ENCODE assay signal across 25 cellular contexts in the genomic region with DNA sequence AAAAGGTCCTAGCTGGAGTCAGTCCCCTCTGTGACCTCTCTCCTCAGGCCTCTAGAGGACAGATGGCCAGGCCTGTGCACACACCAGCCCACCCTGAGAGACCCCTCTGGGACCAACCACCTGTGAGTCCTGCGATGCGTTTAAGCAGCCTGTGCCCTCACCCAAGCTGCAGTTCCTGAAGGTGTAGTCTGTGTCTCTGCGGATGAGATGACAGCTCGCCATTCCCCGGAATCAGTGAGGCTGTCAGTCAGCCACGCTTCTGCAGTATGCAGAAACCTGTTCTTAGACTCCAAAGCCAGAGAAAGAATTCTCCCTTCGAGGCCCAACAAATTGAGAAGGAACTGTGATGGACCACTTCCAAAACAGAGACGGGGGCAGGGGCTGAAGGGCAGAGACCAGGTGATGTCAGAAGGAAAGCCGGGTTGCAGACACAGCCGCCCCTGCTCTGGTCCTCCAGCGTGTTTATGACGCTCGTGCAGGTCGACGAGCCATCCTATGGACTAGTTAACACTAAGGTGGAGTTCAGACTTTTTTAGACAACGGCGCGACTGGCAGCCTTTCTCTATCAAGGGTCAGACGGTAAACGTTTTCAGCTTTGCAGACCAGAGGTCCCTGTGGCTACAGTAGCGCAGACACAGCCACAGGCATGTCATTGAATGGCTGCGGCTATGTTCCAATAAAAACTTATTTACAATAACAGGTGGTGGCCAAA. TPM values are rescaled to one million over a fixed set of nuclear protein-coding genes. Genes with fewer than 3 reads are reported as not detected.
DNase-seq lines count a peak whose midpoint lies in the region; ATAC-seq and TF ChIP-seq lines count a peak whose summit lies in the region.
"Had no signal": no experiment of that assay in that cellular context is flagged by ENCODE, and none has a peak within 500 bp of the region (broad histone marks: within the 10 kb centered on the region; RNA-seq: fewer than 3 reads in every experiment).

No MANE protein-coding gene starts in this region.

- intact Hi-C loops in activated B cell treated with CpG ODN at 0.5 μM for 24 hours (cut with micrococcal nuclease) = no loop called here
- intact Hi-C loops in naive thymus-derived CD4-positive, alpha-beta T cell (cut with micrococcal nuclease) = loop anchor here in 1 of 2 donors (10.0 kb wide), 1 partner anchor 523 kb away; no protein-coding TSS in a partner anchor

- no peaks in the 10 kb centered on the region for H3K9me3 ChIP-seq in naive thymus-derived CD4-positive, alpha-beta T cell (ENCODE audit: control insufficient read depth in 2 of 3, low read length in 3 of 3)
- H3K9me3 ChIP-seq: lower lobe of right lung, ovary, Peyer's patch, tibial nerve had no signal

- H3K27ac ChIP-seq in naive thymus-derived CD4-positive, alpha-beta T cell (ENCODE audit: low read depth, low read length) = no peak overlapping the region
- peak overlapping the region; percentile 36 for H3K27ac ChIP-seq in temporal lobe (ENCODE audit: low read depth, low read length)
- H3K27ac ChIP-seq: lower lobe of right lung, ovary, Peyer's patch, tibial nerve had no signal

- peaks cover 39% of the 10 kb centered on the region for H3K4me1 Mint-ChIP-seq in activated B cell treated with CpG ODN at 0.5 μM for 24 hours
- peaks cover 15 to 73% (median 55%) of the 10 kb centered on the region in 7 donors for H3K4me1 Mint-ChIP-seq in naive thymus-derived CD4-positive, alpha-beta T cell

- TF ChIP-seq CTCF in activated B cell treated with CpG ODN at 0.5 μM for 24 hours (IDR thresholded peaks at IDR 0.05) = no peak
- TF ChIP-seq CTCF in omental fat pad (IDR thresholded peaks at IDR 0.05) = no peak

- peak overlapping the region; percentile 50 for H3K27ac Mint-ChIP-seq in activated B cell treated with CpG ODN at 0.5 μM for 24 hours
- peak overlapping the region in 5 of 9 donors; percentile 7 to 68 (median 48) for H3K27ac Mint-ChIP-seq in naive thymus-derived CD4-positive, alpha-beta T cell

- H3K4me1 ChIP-seq in naive thymus-derived CD4-positive, alpha-beta T cell (ENCODE audit: control insufficient read depth in 2 of 2, insufficient read depth in 2 of 2, low read length in 2 of 2) = peaks cover 21 to 32% of the 10 kb centered on the region in 2 donors
- H3K4me1 ChIP-seq: Peyer's patch had no signal

- POLR2A ChIA-PET in activated B cell treated with CpG ODN at 0.5 μM for 24 hours (lab: Charles Lee) = interaction anchor here (1.4 kb wide), 1 partner anchor 19 kb away, joined by 4 read pairs; no protein-coding TSS in a partner anchor
- POLR2A ChIA-PET in naive thymus-derived CD4-positive, alpha-beta T cell (lab: Charles Lee) = interaction anchor here (0.6 to 7.1 kb wide), 3 partner anchors 8 to 59 kb away, joined by 3 to 145 read pairs (median 4); partner anchors contain the start of gene MTERF4

- no peak for ATAC-seq in activated B cell treated with CpG ODN at 0.5 μM for 24 hours (ENCODE audit: low read depth)
- no peak for ATAC-seq in naive thymus-derived CD4-positive, alpha-beta T cell
- ATAC-seq in GM18907 (IDR thresholded peaks at IDR 0.05; ENCODE audit: unreplicated experiment) = no peak
- no peak for ATAC-seq in omental fat pad (ENCODE audit: low FRiP score)
- ATAC-seq in HG03039 (IDR thresholded peaks at IDR 0.05; ENCODE audit: unreplicated experiment) = no peak
- ATAC-seq: activated T-cell treated with anti-CD3 and anti-CD28 coated beads, Interleukin-2, amount 50 U/mL, for 4 hours; lower lobe of right lung; stimulated activated naive CD8-positive, alpha-beta T cell treated with anti-CD3 and anti-CD28 coated beads, Interleukin-15, amount 100 ng/mL, for 72 hours; T-helper 17 cell had no signal

- CTCF ChIA-PET in activated B cell treated with CpG ODN at 0.5 μM for 24 hours (lab: Charles Lee) = interaction anchor here (1.2 kb wide), 1 partner anchor 108 kb away, joined by 6 read pairs; no protein-coding TSS in a partner anchor
- CTCF ChIA-PET in naive thymus-derived CD4-positive, alpha-beta T cell (lab: Charles Lee) = no interaction called here

- no peaks in the 10 kb centered on the region for H3K27me3 Mint-ChIP-seq in activated B cell treated with CpG ODN at 0.5 μM for 24 hours
- no peaks in the 10 kb centered on the region for H3K27me3 Mint-ChIP-seq in naive thymus-derived CD4-positive, alpha-beta T cell
- H3K27me3 Mint-ChIP-seq: stimulated activated naive CD8-positive, alpha-beta T cell treated with anti-CD3 and anti-CD28 coated beads, Interleukin-15, amount 100 ng/mL, for 72 hours; T-helper 17 cell had no signal

- DNase-seq in DMS153 (lab: John Stamatoyannopoulos, UW) (peak; percentile 13), DMS153 treated with DMSO at 0.1 percent for 48 hours (lab: John Stamatoyannopoulos, UW; ENCODE audit: unreplicated experiment) (no peak), activated B cell treated with CpG ODN at 0.5 μM for 24 hours (no peak), omental fat pad (ENCODE audit: low spot score) (no peak)
- DNase-seq in naive thymus-derived CD4-positive, alpha-beta T cell = no peak
- DNase-seq: 8988T; activated naive CD4-positive, alpha-beta T cell; activated T-cell treated with anti-CD3 and anti-CD28 coated beads, Interleukin-2, amount 50 U/mL, for 4 hours; CD4-positive, CD25-positive, alpha-beta regulatory T cell; foreskin melanocyte; lower lobe of right lung; NCI-H1092 treated with DMSO at 0.1 percent for 48 hours; NCI-H1694 treated with DMSO at 0.1 percent for 48 hours; NCI-H446 treated with DMSO at 0.1 percent for 48 hours; NCI-H774; ovary; retina; stimulated activated naive CD8-positive, alpha-beta T cell treated with anti-CD3 and anti-CD28 coated beads, Interleukin-15, amount 100 ng/mL, for 72 hours; T-helper 17 cell had no signal

- H3K36me3 Mint-ChIP-seq in activated B cell treated with CpG ODN at 0.5 μM for 24 hours (ENCODE audit: low read depth) = peaks cover 89% of the 10 kb centered on the region
- H3K36me3 Mint-ChIP-seq in naive thymus-derived CD4-positive, alpha-beta T cell = peaks cover 15 to 75% (median 39%) of the 10 kb centered on the region in 5 donors

- no peak overlapping the region for H3K4me3 ChIP-seq in naive thymus-derived CD4-positive, alpha-beta T cell (ENCODE audit: low read length)
- H3K4me3 ChIP-seq: lower lobe of right lung, ovary, Peyer's patch, smooth muscle cell, tibial nerve had no signal

- no peak overlapping the region for H3K4me3 Mint-ChIP-seq in activated B cell treated with CpG ODN at 0.5 μM for 24 hours
- no peak overlapping the region for H3K4me3 Mint-ChIP-seq in naive thymus-derived CD4-positive, alpha-beta T cell
- H3K4me3 Mint-ChIP-seq: activated T-cell treated with anti-CD3 and anti-CD28 coated beads, Interleukin-2, amount 50 U/mL, for 4 hours; CD4-positive, CD25-positive, alpha-beta regulatory T cell; stimulated activated naive CD8-positive, alpha-beta T cell treated with anti-CD3 and anti-CD28 coated beads, Interleukin-15, amount 100 ng/mL, for 72 hours; T-helper 17 cell had no signal

- peaks cover 23 to 85% (median 46%) of the 10 kb centered on the region in 3 experiments for H3K36me3 ChIP-seq in naive thymus-derived CD4-positive, alpha-beta T cell (ENCODE audit: control insufficient read depth in 2 of 3, insufficient read depth in 3 of 3, low read length in 3 of 3)
- H3K36me3 ChIP-seq: ovary had no signal

- H3K27me3 ChIP-seq in naive thymus-derived CD4-positive, alpha-beta T cell (ENCODE audit: control insufficient read depth in 2 of 2, insufficient read depth in 2 of 2, low read length in 2 of 2) = no peaks in the 10 kb centered on the region
- H3K27me3 ChIP-seq: ovary, Peyer's patch, tibial nerve had no signal

- H3K9me3 Mint-ChIP-seq in activated B cell treated with CpG ODN at 0.5 μM for 24 hours = no peaks in the 10 kb centered on the region
- peaks cover 0 to 9% (median 0%) of the 10 kb centered on the region in 11 donors for H3K9me3 Mint-ChIP-seq in naive thymus-derived CD4-positive, alpha-beta T cell
- H3K9me3 Mint-ChIP-seq: activated T-cell treated with anti-CD3 and anti-CD28 coated beads, Interleukin-2, amount 50 U/mL, for 4 hours had no signal

RNA-seq across cellular contexts. Expression of gene MTERF4, which starts 10.2 kb away (rescaled TPM):
- total RNA-seq in activated B cell treated with CpG ODN at 0.5 μM for 24 hours = 99.7 and 122 TPM in 2 replicates
- 100 to 1,000 TPM in 2 of 5 experiments, 10 to 100 TPM in 3; 45.3 to 214 (median 91.8) TPM for total RNA-seq in naive thymus-derived CD4-positive, alpha-beta T cell
- 10 to 100 TPM; 73.1 to 82.3 TPM for polyA plus RNA-seq in naive thymus-derived CD4-positive, alpha-beta T cell
- 25.3 TPM for total RNA-seq in temporal lobe
- total RNA-seq in omental fat pad = 10 to 100 TPM; 26.9 to 39.1 (median 34.5) TPM

RNA-seq across cellular contexts. Expression of gene PASK, which starts 57.4 kb away (rescaled TPM):
- 113 and 150 TPM in 2 replicates for total RNA-seq in activated B cell treated with CpG ODN at 0.5 μM for 24 hours
- total RNA-seq in naive thymus-derived CD4-positive, alpha-beta T cell = 100 to 1,000 TPM in 3 of 5 experiments, 10 to 100 TPM in 2; 72.0 to 160 (median 127) TPM
- 10 to 100 TPM; 15.0 to 25.3 TPM for polyA plus RNA-seq in naive thymus-derived CD4-positive, alpha-beta T cell
- 13.8 TPM for total RNA-seq in temporal lobe
- 1 to 10 TPM; 2.1 to 7.3 (median 6.1) TPM for total RNA-seq in omental fat pad

RNA-seq across cellular contexts. Expression of gene PPP1R7, which starts 58.4 kb away (rescaled TPM):
- 72.0 and 74.5 TPM in 2 replicates for total RNA-seq in activated B cell treated with CpG ODN at 0.5 μM for 24 hours
- total RNA-seq in naive thymus-derived CD4-positive, alpha-beta T cell = 100 to 1,000 TPM in 1 of 5 experiments, 10 to 100 TPM in 4; 39.2 to 105 (median 55.3) TPM
- polyA plus RNA-seq in naive thymus-derived CD4-positive, alpha-beta T cell = 100 to 1,000 TPM; 110 to 122 TPM
- 27.0 TPM for total RNA-seq in temporal lobe
- total RNA-seq in omental fat pad = 10 to 100 TPM; 33.4 to 41.8 (median 35.4) TPM
